In the genomic region with DNA sequence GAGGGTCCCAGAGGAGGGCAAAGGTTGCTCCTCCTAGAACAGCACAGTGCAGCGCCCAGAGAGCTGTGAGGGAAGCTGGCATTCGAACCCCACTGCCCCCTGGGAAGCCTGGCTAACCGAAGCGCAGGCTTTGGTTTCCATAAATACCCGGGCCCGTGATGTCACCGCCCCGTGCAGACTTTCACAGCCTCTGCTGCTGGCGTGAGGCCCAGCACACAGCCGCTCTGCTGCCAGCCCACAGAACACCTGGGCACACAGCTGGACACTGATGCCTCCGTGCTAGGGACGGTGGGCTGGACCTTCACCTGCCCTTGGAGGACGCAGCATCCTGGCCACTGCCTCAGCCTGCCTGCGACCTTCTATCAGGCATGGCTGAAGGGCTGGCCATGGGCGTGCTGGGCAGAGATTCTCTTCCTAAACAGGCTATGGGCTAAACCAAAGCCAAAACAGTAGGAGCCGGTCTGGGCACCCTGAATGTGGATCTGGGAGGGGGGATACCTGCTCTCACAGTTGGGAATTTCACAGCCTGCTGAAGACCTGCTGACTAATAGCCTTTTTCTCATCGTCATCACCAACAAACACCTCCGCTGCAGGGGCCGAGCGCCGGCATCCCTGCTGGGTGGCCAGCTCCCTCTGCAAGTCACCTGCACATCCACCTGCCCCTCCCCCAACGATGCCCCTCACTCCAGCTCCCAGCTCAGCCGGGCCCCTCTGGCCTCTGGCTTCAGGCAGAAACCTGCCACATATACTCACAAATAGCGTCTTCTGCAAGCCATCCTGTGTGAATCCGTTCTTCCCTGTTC, we compare ENCODE assay signal across 8 cellular contexts. TPM values are rescaled to one million over a fixed set of nuclear protein-coding genes. Genes with fewer than 3 reads are reported as not detected.
A peak's percentile ranks its signal among the peaks of the same experiment; 100 is the strongest.
DNase-seq lines count a peak whose midpoint lies in the region; ATAC-seq, FAIRE-seq and TF ChIP-seq lines count a peak whose summit lies in the region.

No MANE protein-coding gene starts in this region.

- H3K4me3 ChIP-seq in LNCaP clone FGC (ENCODE audit: low read depth, low read length) (no peak overlapping the region), A673 (ENCODE audit: low read depth, low read length, poor library complexity, severe bottlenecking) (no peak overlapping the region)

- H3K4me3 Mint-ChIP-seq in nephron: peak overlapping the region; percentile 58 to 80 (median 66)
- no peak overlapping the region for H3K4me3 Mint-ChIP-seq in HFFc6

- no peak overlapping the region for H3K27ac ChIP-seq in A673 (ENCODE audit: low read depth, low read length, poor library complexity, severe bottlenecking)

- H3K27me3 Mint-ChIP-seq in nephron (ENCODE audit: low read depth) (peaks cover 70% of the 10 kb centered on the region), HFFc6 (ENCODE audit: insufficient read depth) (peaks cover 38% of the 10 kb centered on the region)

- POLR2A ChIA-PET in A673 (lab: Charles Lee; ENCODE audit: low non-redundant PET): no interaction called here

- CTCF ChIA-PET in A673 (lab: Charles Lee): no interaction called here

- BruUV-seq in A673 (replicated peaks; lab: Mats Ljungman, UMichigan): no TSS peak

- peaks cover 4% of the 10 kb centered on the region for H3K36me3 Mint-ChIP-seq in nephron (ENCODE audit: low read depth)
- 0 out of 2 replicates have a peak, but pooled peaks cover 5% of the 10 kb centered on the region for H3K36me3 Mint-ChIP-seq in HFFc6 (ENCODE audit: low read depth)

- H3K36me3 ChIP-seq in A673 (ENCODE audit: insufficient read depth, low read length, poor library complexity, severe bottlenecking): no peaks in the 10 kb centered on the region

- H3K4me1 Mint-ChIP-seq in nephron (peaks cover 10% of the 10 kb centered on the region), HFFc6 (ENCODE audit: low read depth) (no peaks in the 10 kb centered on the region)

- ATAC-seq in GM21526 (IDR thresholded peaks at IDR 0.05; ENCODE audit: low FRiP score, unreplicated experiment): peak; percentile 43

- H3K9me3 Mint-ChIP-seq in nephron: no peaks in the 10 kb centered on the region
- H3K9me3 Mint-ChIP-seq in HFFc6: no peaks in the 10 kb centered on the region

- H3K9me3 ChIP-seq in A673 (ENCODE audit: low read depth, low read length, poor library complexity, severe bottlenecking): no peaks in the 10 kb centered on the region

- intact Hi-C loops in A673 (cut with micrococcal nuclease; ENCODE audit: unreplicated experiment): no loop called here

- TF ChIP-seq CTCF in LNCaP clone FGC (IDR thresholded peaks at IDR 0.05; ENCODE audit: control insufficient read depth, extremely low read depth, insufficient read depth) (no peak), nephron (IDR thresholded peaks at IDR 0.05; ENCODE audit: unreplicated experiment in 3 of 3) (no peak), HFFc6 (IDR thresholded peaks at IDR 0.05) (no peak), A673 (conservative IDR thresholded peaks at IDR 0.05; ENCODE audit: low read depth, low read length) (no peak)

- TF ChIP-seq POLR2A in GM12891 (IDR thresholded peaks at IDR 0.05; ENCODE audit: low read depth, low read length): no peak

- peak; percentile 84 for FAIRE-seq in GM12891 (lab: Jason Lieb, UNC)

- DNase-seq in GM12891 (ENCODE audit: insufficient read length, low spot score) (no peak), LNCaP clone FGC (ENCODE audit: low read depth) (peak; percentile 14), astrocyte of the hippocampus (ENCODE audit: low read depth, low spot score) (peak; percentile 85), NCI-H2107 treated with DMSO at 0.1 percent for 48 hours (lab: John Stamatoyannopoulos, UW; ENCODE audit: unreplicated experiment) (no peak), HFFc6 (no peak), A673 (ENCODE audit: low spot score) (no peak)

- H3K27me3 ChIP-seq in A673 (replicated peaks; ENCODE audit: insufficient read depth, low read depth, low read length, poor library complexity): peaks cover 52% of the 10 kb centered on the region

- no peak overlapping the region for H3K27ac Mint-ChIP-seq in nephron
- H3K27ac Mint-ChIP-seq in HFFc6: no peak overlapping the region

- H3K4me1 ChIP-seq in A673 (ENCODE audit: insufficient read depth, low read length, poor library complexity, severe bottlenecking): no peaks in the 10 kb centered on the region

TF ChIP-seq in GM12891, 5 proteins besides CTCF, POLR2A, EP300 and RAD21:
- 0 out of 2 replicates have a peak, but pooled peaks have one; percentile 22 for TF ChIP-seq POU2F2 (IDR thresholded peaks at IDR 0.05; ENCODE audit: low read depth, low read length)
- TF ChIP-seq SPI1 (IDR thresholded peaks at IDR 0.05; ENCODE audit: low read depth, low read length): no peak

RNA-seq across cellular contexts. Expression of a gene that starts 0.8 kb away (rescaled TPM):
- 18.2 TPM for polyA plus RNA-seq in GM12891 (2012; ENCODE audit: low read depth, missing spikeins)
- total RNA-seq in HFFc6 (2021; fragmentation: NEBNext Ultra II Directional; extraction: Animal tissue kit (Norgen Biotek cat#: 25700)): 10 to 100 TPM; 21.1 to 25.1 (median 21.9) TPM
- total RNA-seq in A673 (2021): 13.0 and 15.4 TPM in 2 replicates

Comparison
In these comparisons a context has a peak if more than half of its experiments do, and no peak if none do; other contexts are left out.
1. DNase-seq: peak in LNCaP clone FGC (single experiment) and astrocyte of the hippocampus (single experiment); none in GM12891 (single experiment), NCI-H2107 treated with DMSO at 0.1 percent for 48 hours (single experiment), HFFc6 (single experiment) and A673 (single experiment).